Comparison of ENCODE assay signal across 2 cellular contexts in genomic region chr1:56610097-56610496, GRCh38. TPM values are rescaled to one million over a fixed set of nuclear protein-coding genes. Genes with fewer than 3 reads are reported as not detected.
"Had no signal": no experiment of that assay in that cellular context is flagged by ENCODE, and none has a peak within 500 bp of the region (broad histone marks: within the 10 kb centered on the region; RNA-seq: fewer than 3 reads in every experiment).

No MANE protein-coding gene starts in this region.

RNA-seq across cellular contexts. Expression of gene PLPP3, which starts 30.7 kb away (rescaled TPM):
- total RNA-seq: G401 had no signal

RNA-seq across cellular contexts. Expression of gene PRKAA2, which starts 35.0 kb away (rescaled TPM):
- total RNA-seq: G401, GM12878 had no signal
